1 cellular context compared by ENCODE assay signal in the genomic region with DNA sequence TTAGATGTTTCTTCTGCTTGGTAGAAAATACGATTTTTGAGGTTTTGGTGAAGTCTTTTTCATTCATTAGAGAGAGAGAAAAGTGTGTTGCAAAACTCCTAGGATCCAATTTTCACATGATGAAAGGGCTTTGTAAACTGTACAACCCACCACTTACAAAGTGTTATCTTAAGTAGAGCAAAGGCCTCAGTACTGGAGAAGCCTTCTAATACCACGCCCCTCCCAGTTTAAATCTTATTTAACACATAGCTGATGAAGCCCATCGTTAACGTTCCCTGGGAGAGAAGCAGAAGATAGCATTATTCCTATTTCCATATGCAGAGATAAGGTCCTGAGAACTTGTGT.
TF ChIP-seq lines count a peak whose summit lies in the region.

No MANE protein-coding gene starts in this region.

TF ChIP-seq in SK-N-SH, 30 proteins besides CTCF, POLR2A, EP300 and RAD21 (continued from another document):
- TF ChIP-seq RXRA (IDR thresholded peaks at IDR 0.05; ENCODE audit: borderline replicate concordance, low read depth) (no peak), RCOR1 (IDR thresholded peaks at IDR 0.05; ENCODE audit: low read length) (no peak), RFX5 (IDR thresholded peaks at IDR 0.05; ENCODE audit: low read length) (no peak), YY1 (IDR thresholded peaks at IDR 0.05; ENCODE audit: low read depth) (no peak), FOXM1 (IDR thresholded peaks at IDR 0.05; ENCODE audit: low read depth) (no peak), SMC3 (IDR thresholded peaks at IDR 0.05; ENCODE audit: low read depth, low read length) (no peak), EZH2phosphoT487 (IDR thresholded peaks at IDR 0.05; ENCODE audit: borderline replicate concordance, low read depth) (no peak), NRF1 (IDR thresholded peaks at IDR 0.05; ENCODE audit: low read depth, low read length) (no peak)
- TF ChIP-seq, protein P1, sequence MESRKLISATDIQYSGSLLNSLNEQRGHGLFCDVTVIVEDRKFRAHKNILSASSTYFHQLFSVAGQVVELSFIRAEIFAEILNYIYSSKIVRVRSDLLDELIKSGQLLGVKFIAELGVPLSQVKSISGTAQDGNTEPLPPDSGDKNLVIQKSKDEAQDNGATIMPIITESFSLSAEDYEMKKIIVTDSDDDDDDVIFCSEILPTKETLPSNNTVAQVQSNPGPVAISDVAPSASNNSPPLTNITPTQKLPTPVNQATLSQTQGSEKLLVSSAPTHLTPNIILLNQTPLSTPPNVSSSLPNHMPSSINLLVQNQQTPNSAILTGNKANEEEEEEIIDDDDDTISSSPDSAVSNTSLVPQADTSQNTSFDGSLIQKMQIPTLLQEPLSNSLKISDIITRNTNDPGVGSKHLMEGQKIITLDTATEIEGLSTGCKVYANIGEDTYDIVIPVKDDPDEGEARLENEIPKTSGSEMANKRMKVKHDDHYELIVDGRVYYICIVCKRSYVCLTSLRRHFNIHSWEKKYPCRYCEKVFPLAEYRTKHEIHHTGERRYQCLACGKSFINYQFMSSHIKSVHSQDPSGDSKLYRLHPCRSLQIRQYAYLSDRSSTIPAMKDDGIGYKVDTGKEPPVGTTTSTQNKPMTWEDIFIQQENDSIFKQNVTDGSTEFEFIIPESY (IDR thresholded peaks at IDR 0.05; ENCODE audit: borderline replicate concordance, low read depth), result no peak
- TF ChIP-seq, protein P2, sequence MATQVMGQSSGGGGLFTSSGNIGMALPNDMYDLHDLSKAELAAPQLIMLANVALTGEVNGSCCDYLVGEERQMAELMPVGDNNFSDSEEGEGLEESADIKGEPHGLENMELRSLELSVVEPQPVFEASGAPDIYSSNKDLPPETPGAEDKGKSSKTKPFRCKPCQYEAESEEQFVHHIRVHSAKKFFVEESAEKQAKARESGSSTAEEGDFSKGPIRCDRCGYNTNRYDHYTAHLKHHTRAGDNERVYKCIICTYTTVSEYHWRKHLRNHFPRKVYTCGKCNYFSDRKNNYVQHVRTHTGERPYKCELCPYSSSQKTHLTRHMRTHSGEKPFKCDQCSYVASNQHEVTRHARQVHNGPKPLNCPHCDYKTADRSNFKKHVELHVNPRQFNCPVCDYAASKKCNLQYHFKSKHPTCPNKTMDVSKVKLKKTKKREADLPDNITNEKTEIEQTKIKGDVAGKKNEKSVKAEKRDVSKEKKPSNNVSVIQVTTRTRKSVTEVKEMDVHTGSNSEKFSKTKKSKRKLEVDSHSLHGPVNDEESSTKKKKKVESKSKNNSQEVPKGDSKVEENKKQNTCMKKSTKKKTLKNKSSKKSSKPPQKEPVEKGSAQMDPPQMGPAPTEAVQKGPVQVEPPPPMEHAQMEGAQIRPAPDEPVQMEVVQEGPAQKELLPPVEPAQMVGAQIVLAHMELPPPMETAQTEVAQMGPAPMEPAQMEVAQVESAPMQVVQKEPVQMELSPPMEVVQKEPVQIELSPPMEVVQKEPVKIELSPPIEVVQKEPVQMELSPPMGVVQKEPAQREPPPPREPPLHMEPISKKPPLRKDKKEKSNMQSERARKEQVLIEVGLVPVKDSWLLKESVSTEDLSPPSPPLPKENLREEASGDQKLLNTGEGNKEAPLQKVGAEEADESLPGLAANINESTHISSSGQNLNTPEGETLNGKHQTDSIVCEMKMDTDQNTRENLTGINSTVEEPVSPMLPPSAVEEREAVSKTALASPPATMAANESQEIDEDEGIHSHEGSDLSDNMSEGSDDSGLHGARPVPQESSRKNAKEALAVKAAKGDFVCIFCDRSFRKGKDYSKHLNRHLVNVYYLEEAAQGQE (IDR thresholded peaks at IDR 0.05; ENCODE audit: low read depth, low read length), result no peak
- TF ChIP-seq, protein P3, sequence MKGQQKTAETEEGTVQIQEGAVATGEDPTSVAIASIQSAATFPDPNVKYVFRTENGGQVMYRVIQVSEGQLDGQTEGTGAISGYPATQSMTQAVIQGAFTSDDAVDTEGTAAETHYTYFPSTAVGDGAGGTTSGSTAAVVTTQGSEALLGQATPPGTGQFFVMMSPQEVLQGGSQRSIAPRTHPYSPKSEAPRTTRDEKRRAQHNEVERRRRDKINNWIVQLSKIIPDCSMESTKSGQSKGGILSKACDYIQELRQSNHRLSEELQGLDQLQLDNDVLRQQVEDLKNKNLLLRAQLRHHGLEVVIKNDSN (IDR thresholded peaks at IDR 0.05; ENCODE audit: borderline replicate concordance, low read depth), result no peak
TF ChIP-seq in SK-N-SH: peak in this region for 0.
